In genomic region chr18:44727291-44727690, GRCh38 we compare ENCODE assay signal across 21 cellular contexts. TPM values are rescaled to one million over a fixed set of nuclear protein-coding genes. Genes with fewer than 3 reads are reported as not detected.
DNase-seq lines count a peak whose midpoint lies in the region; ATAC-seq and TF ChIP-seq lines count a peak whose summit lies in the region.
"Had no signal": no experiment of that assay in that cellular context is flagged by ENCODE, and none has a peak within 500 bp of the region (broad histone marks: within the 10 kb centered on the region; RNA-seq: fewer than 3 reads in every experiment).

No MANE protein-coding gene starts in this region.

- no peaks in the 10 kb centered on the region for H3K36me3 Mint-ChIP-seq in T-cell
- H3K36me3 Mint-ChIP-seq in neural crest cell (ENCODE audit: low read depth), result no peaks in the 10 kb centered on the region
- H3K36me3 Mint-ChIP-seq: CD8-positive, alpha-beta T cell had no signal

- DNase-seq in left ventricle myocardium inferior (no peak), cardiac septum (ENCODE audit: low spot score) (no peak), T-cell (no peak), neural crest cell (ENCODE audit: low read depth, low spot score) (no peak), HuH-7.5 (ENCODE audit: low spot score) (no peak), NCI-H2081 treated with DMSO at 0.1 percent for 48 hours (lab: John Stamatoyannopoulos, UW) (no peak), NCI-H226 (no peak)
- DNase-seq: activated CD8-positive, alpha-beta memory T cell treated with anti-CD3 and anti-CD28 coated beads, Interleukin-2, amount 50 U/mL, for 48 hours; activated effector memory CD4-positive, alpha-beta T cell treated with anti-CD3 and anti-CD28 coated beads, Interleukin-2, amount 50 U/mL, for 16 hours; adrenal gland; CD8-positive, alpha-beta T cell; DMS53; GDM1; KG1; kidney glomerular epithelial cell; mammary epithelial cell; NCI-H1694 treated with DMSO at 0.1 percent for 48 hours; occipital lobe had no signal

- H3K27me3 Mint-ChIP-seq in T-cell (no peaks in the 10 kb centered on the region), neural crest cell (ENCODE audit: low read depth) (no peaks in the 10 kb centered on the region)

- POLR2A ChIA-PET in T-cell (lab: Charles Lee), result no interaction called here

- ATAC-seq in T-cell (replicated peaks in 1 of 4), result no peak
- ATAC-seq: CD8-positive, alpha-beta T cell; HCT116 had no signal

- H3K27ac ChIP-seq in left ventricle myocardium inferior (replicated peaks), result peak overlapping the region; percentile 4

- H3K4me1 Mint-ChIP-seq in T-cell (peaks cover 63 to 92% (median 79%) of the 10 kb centered on the region in 3 donors), neural crest cell (peaks cover 95% of the 10 kb centered on the region)

- peaks cover 37% of the 10 kb centered on the region for H3K4me1 ChIP-seq in left ventricle myocardium inferior

- H3K9me3 ChIP-seq in left ventricle myocardium inferior (replicated peaks), result no peaks in the 10 kb centered on the region
- H3K9me3 ChIP-seq: adrenal gland, right atrium auricular region had no signal

- H3K9me3 Mint-ChIP-seq in T-cell (no peaks in the 10 kb centered on the region), neural crest cell (no peaks in the 10 kb centered on the region)
- H3K9me3 Mint-ChIP-seq: CD8-positive, alpha-beta T cell had no signal

- H3K36me3 ChIP-seq in left ventricle myocardium inferior, result no peaks in the 10 kb centered on the region
- H3K36me3 ChIP-seq: adrenal gland, right atrium auricular region had no signal

- H3K4me3 ChIP-seq in left ventricle myocardium inferior, result no peak overlapping the region
- H3K4me3 ChIP-seq: adrenal gland, coronary artery, right atrium auricular region had no signal

- H3K4me3 Mint-ChIP-seq in T-cell (no peak overlapping the region), neural crest cell (peak overlapping the region; percentile 13)
- H3K4me3 Mint-ChIP-seq: CD8-positive, alpha-beta T cell had no signal

- H3K27ac Mint-ChIP-seq in T-cell (peak overlapping the region; percentile 40 to 53), neural crest cell (ENCODE audit: unreplicated experiment) (peak overlapping the region; percentile 20)
- H3K27ac Mint-ChIP-seq: CD8-positive, alpha-beta T cell had no signal

- H3K27me3 ChIP-seq in left ventricle myocardium inferior (ENCODE audit: low read depth), result no peaks in the 10 kb centered on the region
- H3K27me3 ChIP-seq: adrenal gland, right atrium auricular region had no signal

- intact Hi-C loops in left ventricle myocardium inferior (cut with micrococcal nuclease), result no loop called here
- intact Hi-C loops in cardiac septum (cut with DNase I), result no loop called here

- CTCF ChIA-PET in T-cell (lab: Charles Lee), result no interaction called here

- TF ChIP-seq CTCF in left ventricle myocardium inferior (IDR thresholded peaks at IDR 0.05; ENCODE audit: borderline replicate concordance) (no peak), neural crest cell (conservative IDR thresholded peaks at IDR 0.05) (no peak)

RNA-seq across cellular contexts. Expression of gene SETBP1, which starts 46.6 kb away (rescaled TPM):
- 10.3 TPM for total RNA-seq in left ventricle myocardium inferior
- 15.5 TPM for total RNA-seq in cardiac septum
- total RNA-seq in T-cell, result 1 to 10 TPM; 1.6 to 5.7 (median 3.2) TPM
- total RNA-seq in neural crest cell, result 38.9 and 39.3 TPM in 2 replicates
